In the genomic region with DNA sequence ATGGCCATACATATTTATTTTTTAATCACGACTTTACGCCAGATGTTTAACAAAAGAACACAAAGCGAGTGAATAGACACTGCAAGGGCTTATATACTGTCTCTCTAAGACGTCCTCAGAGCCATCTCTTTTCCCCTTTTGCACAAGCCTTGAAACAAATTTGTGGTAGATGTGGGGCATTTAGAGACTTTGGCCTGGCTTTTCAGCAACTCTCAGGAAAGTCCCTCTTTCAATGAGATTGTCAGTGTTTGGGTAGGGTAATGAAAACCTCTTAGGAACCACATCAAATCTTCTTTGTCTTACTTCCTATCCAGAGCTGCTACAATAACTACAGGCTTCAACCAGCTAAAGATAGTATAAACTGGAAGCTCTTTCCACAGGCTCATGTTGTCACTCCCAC, we compare ENCODE assay signal across 18 cellular contexts.
A peak's percentile ranks its signal among the peaks of the same experiment; 100 is the strongest.
DNase-seq lines count a peak whose midpoint lies in the region; ATAC-seq and TF ChIP-seq lines count a peak whose summit lies in the region.
"Had no signal": no experiment of that assay in that cellular context is flagged by ENCODE, and none has a peak within 500 bp of the region (broad histone marks: within the 10 kb centered on the region; RNA-seq: fewer than 3 reads in every experiment).

No MANE protein-coding gene starts in this region.

- H3K4me1 Mint-ChIP-seq in T-helper 2 cell treated with Interferon-gamma antibody and Interleukin-4, amounts not matched to agents 5 μg/mL and 100 μg/mL, for 36 hours (ENCODE audit: low read depth): no peaks in the 10 kb centered on the region
- H3K4me1 Mint-ChIP-seq: stimulated activated naive CD8-positive, alpha-beta T cell treated with anti-CD3 and anti-CD28 coated beads, Interleukin-15, amount 100 ng/mL, for 72 hours had no signal

- CTCF ChIA-PET in GM10248 (lab: Yijun Ruan, JAX): interaction anchor here (0.9 to 1.1 kb wide), 2 partner anchors 9 to 19 kb away, joined by 3 read pairs; no protein-coding TSS in a partner anchor

- TF ChIP-seq CTCF in GM12865 (IDR thresholded peaks at IDR 0.05; ENCODE audit: insufficient read depth, low read depth, low read length, missing control alignments) (no peak), GM10248 (IDR thresholded peaks at IDR 0.05; ENCODE audit: control extremely low read depth, extremely low read depth, low read depth, missing control alignments) (no peak)

- H3K9me3 Mint-ChIP-seq in T-helper 2 cell treated with Interferon-gamma antibody and Interleukin-4, amounts not matched to agents 5 μg/mL and 100 μg/mL, for 36 hours: no peaks in the 10 kb centered on the region

- DNase-seq in GM12865 (ENCODE audit: low read depth): peak; percentile 51
- no peak for DNase-seq in GM10248 (ENCODE audit: extremely low spot score)
- DNase-seq in T-helper 2 cell treated with Interferon-gamma antibody and Interleukin-4, amounts not matched to agents 5 μg/mL and 100 μg/mL, for 36 hours (ENCODE audit: low spot score): no peak
- no peak for DNase-seq in C1 segment of cervical spinal cord (lab: John Stamatoyannopoulos, UW)
- DNase-seq in HT-29 (ENCODE audit: low spot score): no peak
- DNase-seq: activated CD4-positive, CD25-positive, alpha-beta regulatory T cell; activated naive CD4-positive, alpha-beta T cell treated with anti-CD3 and anti-CD28 coated beads, Interleukin-2, amount 50 U/mL, for 16 hours; CD4-positive, alpha-beta T cell; H9; hypothalamus; NCI-H2081; posterior cingulate gyrus; spleen; stimulated activated naive CD8-positive, alpha-beta T cell treated with anti-CD3 and anti-CD28 coated beads, Interleukin-15, amount 100 ng/mL, for 72 hours had no signal

- H3K27ac Mint-ChIP-seq in T-helper 2 cell treated with Interferon-gamma antibody and Interleukin-4, amounts not matched to agents 5 μg/mL and 100 μg/mL, for 36 hours: no peak overlapping the region
- H3K27ac Mint-ChIP-seq: CD4-positive, alpha-beta T cell; H9; stimulated activated naive CD8-positive, alpha-beta T cell treated with anti-CD3 and anti-CD28 coated beads, Interleukin-15, amount 100 ng/mL, for 72 hours had no signal

- H3K36me3 Mint-ChIP-seq in T-helper 2 cell treated with Interferon-gamma antibody and Interleukin-4, amounts not matched to agents 5 μg/mL and 100 μg/mL, for 36 hours (ENCODE audit: low read depth): no peaks in the 10 kb centered on the region

- POLR2A ChIA-PET in GM10248 (lab: Yijun Ruan, JAX): no interaction called here

- ATAC-seq in GM19043 (IDR thresholded peaks at IDR 0.05; ENCODE audit: low read depth, unreplicated experiment) (peak; percentile 52), HG02623 (IDR thresholded peaks at IDR 0.05; ENCODE audit: unreplicated experiment) (peak; percentile 73), HG03196 (IDR thresholded peaks at IDR 0.05; ENCODE audit: unreplicated experiment) (peak; percentile 53)
- ATAC-seq: stimulated activated naive CD8-positive, alpha-beta T cell treated with anti-CD3 and anti-CD28 coated beads, Interleukin-15, amount 100 ng/mL, for 72 hours had no signal

- no peak overlapping the region for H3K4me3 ChIP-seq in GM12865 (ENCODE audit: low read depth, low read length)
- H3K4me3 ChIP-seq: spleen, vagina had no signal

- no peaks in the 10 kb centered on the region for H3K27me3 Mint-ChIP-seq in T-helper 2 cell treated with Interferon-gamma antibody and Interleukin-4, amounts not matched to agents 5 μg/mL and 100 μg/mL, for 36 hours (ENCODE audit: low read depth)
- H3K27me3 Mint-ChIP-seq: CD4-positive, alpha-beta T cell; stimulated activated naive CD8-positive, alpha-beta T cell treated with anti-CD3 and anti-CD28 coated beads, Interleukin-15, amount 100 ng/mL, for 72 hours had no signal

- no peak overlapping the region for H3K4me3 Mint-ChIP-seq in T-helper 2 cell treated with Interferon-gamma antibody and Interleukin-4, amounts not matched to agents 5 μg/mL and 100 μg/mL, for 36 hours
- H3K4me3 Mint-ChIP-seq: CD4-positive, alpha-beta T cell; H9; stimulated activated naive CD8-positive, alpha-beta T cell treated with anti-CD3 and anti-CD28 coated beads, Interleukin-15, amount 100 ng/mL, for 72 hours had no signal
